Comparison of ENCODE assay signal across 8 cellular contexts in genomic region chr4:67288964-67289363, GRCh38.
DNase-seq lines count a peak whose midpoint lies in the region; ATAC-seq and TF ChIP-seq lines count a peak whose summit lies in the region.

No MANE protein-coding gene starts in this region.

- DNase-seq in activated CD4-positive, alpha-beta T cell treated with anti-CD3 and anti-CD28 coated beads, Interleukin-2, amount 10 ng/mL, durations not matched to agents 24 days and 14 days, result peak; percentile 59
- DNase-seq in activated CD4-positive, alpha-beta T cell treated with anti-CD3 and anti-CD28 coated beads for 1 hour, result no peak
- DNase-seq in PC-9 (peak in 1 of 2 experiments; percentile 5), hepatocyte (ENCODE audit: low spot score) (peak; percentile 49), NK-92 (lab: John Stamatoyannopoulos, UW; ENCODE audit: unreplicated experiment) (no peak), ovary (no peak)

- no peak overlapping the region for H3K27ac ChIP-seq in PC-9
- H3K27ac ChIP-seq in hepatocyte, result no peak overlapping the region
- H3K27ac ChIP-seq in ovary, result no peak overlapping the region

- intact Hi-C loops in activated CD4-positive, alpha-beta T cell treated with anti-CD3 and anti-CD28 coated beads, Interleukin-2, amount 10 ng/mL, durations not matched to agents 24 days and 14 days (cut with micrococcal nuclease), result no loop called here
- intact Hi-C loops in PC-9 (cut with micrococcal nuclease; ENCODE audit: unreplicated experiment), result no loop called here
- intact Hi-C loops in ovary (cut with DNase I), result no loop called here

- 0 out of 2 replicates have a peak, but pooled peaks cover 4% of the 10 kb centered on the region for H3K4me1 ChIP-seq in PC-9 (replicated peaks; ENCODE audit: insufficient read depth)
- H3K4me1 ChIP-seq in hepatocyte (ENCODE audit: insufficient read depth), result no peaks in the 10 kb centered on the region
- H3K4me1 ChIP-seq in ovary (ENCODE audit: insufficient read depth), result no peaks in the 10 kb centered on the region

- H3K4me2 ChIP-seq in PC-9, result no peak overlapping the region
- no peak overlapping the region for H3K4me2 ChIP-seq in hepatocyte

- H4K20me1 ChIP-seq in PC-9 (ENCODE audit: insufficient read depth) (no peaks in the 10 kb centered on the region), hepatocyte (ENCODE audit: insufficient read depth, poor library complexity, severe bottlenecking) (no peaks in the 10 kb centered on the region)

- no TSS peak for BruUV-seq in PC-9 (replicated peaks; lab: Mats Ljungman, UMichigan)

- no peak overlapping the region for H3K4me3 Mint-ChIP-seq in activated CD4-positive, alpha-beta T cell treated with anti-CD3 and anti-CD28 coated beads, Interleukin-2, amount 10 ng/mL, durations not matched to agents 24 days and 14 days

- no peak overlapping the region for H3K4me3 ChIP-seq in PC-9
- no peak overlapping the region for H3K4me3 ChIP-seq in hepatocyte
- H3K4me3 ChIP-seq in ovary, result no peak overlapping the region

- H2AFZ ChIP-seq in PC-9, result no peak overlapping the region
- H2AFZ ChIP-seq in hepatocyte, result no peak overlapping the region

- TF ChIP-seq CTCF in PC-9 (conservative IDR thresholded peaks at IDR 0.05), result 0 out of 2 replicates have a peak, but pooled peaks have one; percentile 20
- TF ChIP-seq CTCF in hepatocyte (IDR thresholded peaks at IDR 0.05; ENCODE audit: poor library complexity), result peak; percentile 46
- no peak for TF ChIP-seq CTCF in ovary (IDR thresholded peaks at IDR 0.05)

- no peak overlapping the region for H3K27ac Mint-ChIP-seq in activated CD4-positive, alpha-beta T cell treated with anti-CD3 and anti-CD28 coated beads, Interleukin-2, amount 10 ng/mL, durations not matched to agents 24 days and 14 days

- H3K27me3 ChIP-seq in PC-9 (ENCODE audit: insufficient read depth, low read depth), result no peaks in the 10 kb centered on the region
- no peaks in the 10 kb centered on the region for H3K27me3 ChIP-seq in hepatocyte
- H3K27me3 ChIP-seq in ovary, result no peaks in the 10 kb centered on the region

- ATAC-seq in HG02885 (IDR thresholded peaks at IDR 0.05; ENCODE audit: poor library complexity, unreplicated experiment) (peak; percentile 84), GM19324 (IDR thresholded peaks at IDR 0.05; ENCODE audit: low FRiP score, unreplicated experiment) (no peak)

- no peaks in the 10 kb centered on the region for H3K4me1 Mint-ChIP-seq in activated CD4-positive, alpha-beta T cell treated with anti-CD3 and anti-CD28 coated beads, Interleukin-2, amount 10 ng/mL, durations not matched to agents 24 days and 14 days

- H3F3A ChIP-seq in PC-9 (ENCODE audit: insufficient read depth, low read depth), result no peaks in the 10 kb centered on the region

- TF ChIP-seq EP300 in ovary (IDR thresholded peaks at IDR 0.05), result no peak

- 63% methylated on average over 4 of the region's 4 CpGs for WGBS in hepatocyte (ENCODE audit: low lambda C conversion rate, missing lambda C conversion rate)
- 65 to 67% (median 67%) methylated on average over 4 of the region's 4 CpGs for WGBS in ovary, 3 donors

- CTCF ChIA-PET in PC-9 (lab: Charles Lee), result no interaction called here

- no peak for TF ChIP-seq POLR2A in ovary (IDR thresholded peaks at IDR 0.05)

- H3K9me2 ChIP-seq in PC-9 (ENCODE audit: insufficient read depth), result no peaks in the 10 kb centered on the region
- no peaks in the 10 kb centered on the region for H3K9me2 ChIP-seq in hepatocyte (replicated peaks; ENCODE audit: insufficient read depth)

- H3K9me3 ChIP-seq in PC-9 (ENCODE audit: insufficient read depth, low read depth), result no peaks in the 10 kb centered on the region
- no peaks in the 10 kb centered on the region for H3K9me3 ChIP-seq in hepatocyte (ENCODE audit: low read depth)
- H3K9me3 ChIP-seq in ovary, result no peaks in the 10 kb centered on the region

- no peaks in the 10 kb centered on the region for H3K9me3 Mint-ChIP-seq in activated CD4-positive, alpha-beta T cell treated with anti-CD3 and anti-CD28 coated beads, Interleukin-2, amount 10 ng/mL, durations not matched to agents 24 days and 14 days

- no peaks in the 10 kb centered on the region for H3K36me3 ChIP-seq in PC-9 (ENCODE audit: low read depth)
- H3K36me3 ChIP-seq in hepatocyte (replicated peaks; ENCODE audit: insufficient read depth, low read depth), result no peaks in the 10 kb centered on the region
- no peaks in the 10 kb centered on the region for H3K36me3 ChIP-seq in ovary

- POLR2A ChIA-PET in PC-9 (lab: Charles Lee; ENCODE audit: unreplicated experiment), result no interaction called here

- H3K36me3 Mint-ChIP-seq in activated CD4-positive, alpha-beta T cell treated with anti-CD3 and anti-CD28 coated beads, Interleukin-2, amount 10 ng/mL, durations not matched to agents 24 days and 14 days (ENCODE audit: low read depth), result no peaks in the 10 kb centered on the region

- H3K27me3 Mint-ChIP-seq in activated CD4-positive, alpha-beta T cell treated with anti-CD3 and anti-CD28 coated beads, Interleukin-2, amount 10 ng/mL, durations not matched to agents 24 days and 14 days, result no peaks in the 10 kb centered on the region

- no peaks in the 10 kb centered on the region for H3K79me2 ChIP-seq in PC-9 (ENCODE audit: low read depth)
- no peaks in the 10 kb centered on the region for H3K79me2 ChIP-seq in hepatocyte

Comparison
In these comparisons a context has a peak if more than half of its experiments do, and no peak if none do; other contexts are left out.
1. DNase-seq: peak in activated CD4-positive, alpha-beta T cell treated with anti-CD3 and anti-CD28 coated beads, Interleukin-2, amount 10 ng/mL, durations not matched to agents 24 days and 14 days (single experiment) and hepatocyte (single experiment); none in activated CD4-positive, alpha-beta T cell treated with anti-CD3 and anti-CD28 coated beads for 1 hour (single experiment), NK-92 (single experiment) and ovary (0 of 5).
2. CTCF ChIP-seq: peak in PC-9 (single experiment) and hepatocyte (single experiment); none in ovary (0 of 3).